In genomic region chr1:197903196-197903514, GRCh38 we compare ENCODE assay signal across 9 cellular contexts. TPM values are rescaled to one million over a fixed set of nuclear protein-coding genes. Genes with fewer than 3 reads are reported as not detected.
DNase-seq lines count a peak whose midpoint lies in the region; ATAC-seq and TF ChIP-seq lines count a peak whose summit lies in the region.
"Had no signal": no experiment of that assay in that cellular context is flagged by ENCODE, and none has a peak within 500 bp of the region (broad histone marks: within the 10 kb centered on the region; RNA-seq: fewer than 3 reads in every experiment).

No MANE protein-coding gene starts in this region.

- no peak for TF ChIP-seq POLR2A in spleen (IDR thresholded peaks at IDR 0.05)

- H3K4me1 Mint-ChIP-seq in activated CD8-positive, alpha-beta T cell treated with anti-CD3 and anti-CD28 coated beads, Interleukin-2, amount 10 ng/mL, durations not matched to agents 7 days and 5 days (ENCODE audit: low read depth): peaks cover 17% of the 10 kb centered on the region

- no peaks in the 10 kb centered on the region for H3K9me3 Mint-ChIP-seq in activated CD8-positive, alpha-beta T cell treated with anti-CD3 and anti-CD28 coated beads, Interleukin-2, amount 10 ng/mL, durations not matched to agents 7 days and 5 days (ENCODE audit: insufficient read depth)

- H3K36me3 ChIP-seq in iPS-15b (ENCODE audit: control insufficient read depth, insufficient read depth, low read length) (no peaks in the 10 kb centered on the region), spleen (no peaks in the 10 kb centered on the region)

- H3K27ac ChIP-seq in spleen: peak overlapping the region in 7 of 8 donors; percentile 84 to 89 (median 88)

- no peak for TF ChIP-seq CTCF in HFF-Myc (IDR thresholded peaks at IDR 0.05; ENCODE audit: low read depth, low read length, missing control alignments)
- TF ChIP-seq CTCF in spleen (IDR thresholded peaks at IDR 0.05 in 8 of 11, conservative IDR thresholded peaks at IDR 0.05 in 3 of 11): no peak

- no peak for ATAC-seq in activated CD8-positive, alpha-beta T cell treated with anti-CD3 and anti-CD28 coated beads, Interleukin-2, amount 10 ng/mL, durations not matched to agents 7 days and 5 days
- no peak for ATAC-seq in GM18502 (IDR thresholded peaks at IDR 0.05; ENCODE audit: poor library complexity, unreplicated experiment)

- H3K9me3 ChIP-seq in iPS-15b (ENCODE audit: control insufficient read depth, insufficient read depth, low read length): no peaks in the 10 kb centered on the region
- H3K9me3 ChIP-seq in spleen: no peaks in the 10 kb centered on the region

- H3K9ac ChIP-seq in iPS-15b (ENCODE audit: low read depth, low read length): no peak overlapping the region

- intact Hi-C loops in spleen (cut with DNase I; ENCODE audit: low total_unique reads): no loop called here

- peaks cover 2% of the 10 kb centered on the region for H3K36me3 Mint-ChIP-seq in activated CD8-positive, alpha-beta T cell treated with anti-CD3 and anti-CD28 coated beads, Interleukin-2, amount 10 ng/mL, durations not matched to agents 7 days and 5 days (ENCODE audit: low read depth)

- H3K4me1 ChIP-seq in iPS-15b (ENCODE audit: control insufficient read depth, insufficient read depth, low read length) (no peaks in the 10 kb centered on the region), spleen (peaks cover 0 to 19% (median 17%) of the 10 kb centered on the region in 6 donors)

- CTCF ChIA-PET in activated CD8-positive, alpha-beta T cell treated with anti-CD3 and anti-CD28 coated beads, Interleukin-2, amount 10 ng/mL, durations not matched to agents 7 days and 5 days (lab: Charles Lee): interaction anchor here (0.8 to 6.8 kb wide), 7 partner anchors 10 to 381 kb away, joined by 4 to 64 read pairs (median 5); partner anchors contain the start of gene LHX9

- WGBS in spleen, 5 donors: 13 to 30% (median 17%) methylated on average over 3 of the region's 3 CpGs

- POLR2A ChIA-PET in activated CD8-positive, alpha-beta T cell treated with anti-CD3 and anti-CD28 coated beads, Interleukin-2, amount 10 ng/mL, durations not matched to agents 7 days and 5 days (lab: Charles Lee): interaction anchor here (1.6 kb wide), 1 partner anchor 12 kb away, joined by 8 read pairs; no protein-coding TSS in a partner anchor

- peak overlapping the region; percentile 50 for H3K4me3 ChIP-seq in HFF-Myc (replicated peaks; ENCODE audit: low read depth, low read length)
- peak overlapping the region; percentile 50 for H3K4me3 ChIP-seq in iPS-15b (ENCODE audit: low read depth, low read length)
- H3K4me3 ChIP-seq in spleen: peak overlapping the region; percentile 66 to 89 (median 78)

- DNase-seq in HFF-Myc (ENCODE audit: extremely low read depth, low read depth) (no peak), spleen (no peak), HUDEP-2 (lab: John Stamatoyannopoulos, UW; ENCODE audit: unreplicated experiment in 76 of 76) (no peak), NCI-H1930 (lab: John Stamatoyannopoulos, UW) (no peak), NK-92 (lab: John Stamatoyannopoulos, UW; ENCODE audit: unreplicated experiment) (no peak)
- no peak for DNase-seq in activated CD8-positive, alpha-beta T cell treated with anti-CD3 and anti-CD28 coated beads, Interleukin-2, amount 10 ng/mL, durations not matched to agents 7 days and 5 days

- H3K4me3 Mint-ChIP-seq in activated CD8-positive, alpha-beta T cell treated with anti-CD3 and anti-CD28 coated beads, Interleukin-2, amount 10 ng/mL, durations not matched to agents 7 days and 5 days: peak overlapping the region; percentile 78

- peak overlapping the region; percentile 77 for H3K27ac Mint-ChIP-seq in activated CD8-positive, alpha-beta T cell treated with anti-CD3 and anti-CD28 coated beads, Interleukin-2, amount 10 ng/mL, durations not matched to agents 7 days and 5 days

- H3K27me3 ChIP-seq in iPS-15b (ENCODE audit: control insufficient read depth, insufficient read depth, low read length): peaks cover 85% of the 10 kb centered on the region
- peaks cover 7 to 62% (median 40%) of the 10 kb centered on the region in 7 donors for H3K27me3 ChIP-seq in spleen (replicated peaks in 1 of 7)

- H3K27me3 Mint-ChIP-seq in activated CD8-positive, alpha-beta T cell treated with anti-CD3 and anti-CD28 coated beads, Interleukin-2, amount 10 ng/mL, durations not matched to agents 7 days and 5 days (ENCODE audit: low read depth): peaks cover 53% of the 10 kb centered on the region

RNA-seq across cellular contexts. Expression of gene C1orf53, which starts 0.7 kb away (rescaled TPM):
- total RNA-seq in activated CD8-positive, alpha-beta T cell treated with anti-CD3 and anti-CD28 coated beads, Interleukin-2, amount 10 ng/mL, durations not matched to agents 7 days and 5 days: under 1 TPM; 0.68 to 0.97 TPM
- total RNA-seq in spleen: 1 to 10 TPM in 4 of 7 donors, under 1 TPM in 1, not detected in 2; 0.50 to 8.6 (median 2.8) TPM
- 1 to 10 TPM; 2.8 to 6.4 (median 3.2) TPM for polyA plus RNA-seq in spleen

RNA-seq across cellular contexts. Expression of gene LHX9, which starts 14.0 kb away (rescaled TPM):
- total RNA-seq in activated CD8-positive, alpha-beta T cell treated with anti-CD3 and anti-CD28 coated beads, Interleukin-2, amount 10 ng/mL, durations not matched to agents 7 days and 5 days: not detected
- not detected for total RNA-seq in spleen
- not detected for polyA plus RNA-seq in spleen
- total RNA-seq: glomerular endothelial cell had no signal
